22 cellular contexts compared by ENCODE assay signal in the genomic region with DNA sequence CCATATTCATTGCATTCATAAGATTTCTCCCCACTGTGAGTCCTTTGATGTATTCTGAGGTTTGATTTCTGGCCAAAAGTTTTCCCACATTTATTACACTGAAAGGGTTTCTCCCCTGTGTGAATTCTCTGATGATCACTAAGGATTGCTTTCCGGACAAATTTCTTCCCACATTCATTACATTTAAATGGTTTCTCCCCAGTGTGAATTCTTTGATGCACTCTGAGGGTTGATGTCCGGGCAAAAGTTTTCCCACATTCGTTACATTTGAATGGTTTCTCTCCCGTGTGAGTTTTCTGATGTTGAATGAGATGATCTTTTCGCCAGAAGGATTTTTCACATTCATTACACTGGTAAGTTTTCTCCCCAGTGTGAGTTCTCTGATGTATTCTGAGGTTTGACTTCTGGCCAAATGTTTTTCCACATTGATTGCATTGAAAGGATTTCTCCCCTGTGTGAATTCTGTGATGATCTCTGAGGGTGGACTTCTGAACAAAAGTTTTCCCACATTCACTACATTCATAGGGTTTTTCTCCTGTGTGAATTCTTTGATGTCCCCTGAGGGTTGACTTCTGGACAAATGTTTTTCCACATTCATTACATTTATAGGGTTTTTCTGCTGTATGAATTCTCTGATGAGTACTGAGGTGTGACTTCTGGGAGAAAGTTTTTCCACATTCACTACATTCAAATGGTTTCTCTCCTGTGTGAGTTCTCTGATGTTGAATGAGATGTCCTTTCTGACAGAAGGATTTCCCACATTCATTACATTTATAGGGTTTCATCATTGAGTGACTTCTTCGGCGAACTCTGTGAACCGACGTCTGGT. TPM values are rescaled to one million over a fixed set of nuclear protein-coding genes. Genes with fewer than 3 reads are reported as not detected.
DNase-seq lines count a peak whose midpoint lies in the region; ATAC-seq, FAIRE-seq and TF ChIP-seq lines count a peak whose summit lies in the region.
"Had no signal": no experiment of that assay in that cellular context is flagged by ENCODE, and none has a peak within 500 bp of the region (broad histone marks: within the 10 kb centered on the region; RNA-seq: fewer than 3 reads in every experiment).

No MANE protein-coding gene starts in this region.

- TSS peak; percentile 33 for BruUV-seq in GM12878 (replicated peaks; lab: Mats Ljungman, UMichigan)

- H3K4me3 ChIP-seq in right cardiac atrium (ENCODE audit: low read length) (peak overlapping the region; percentile 47), GM12878 (no peak overlapping the region), hepatocyte (peak overlapping the region; percentile 8), uterus (no peak overlapping the region), aorta (ENCODE audit: low read length in 2 of 2) (no peak overlapping the region)
- H3K4me3 ChIP-seq: SJSA1, upper lobe of right lung had no signal

- DNase-seq in right cardiac atrium (no peak), Right ventricle myocardium superior (no peak), GM12878 (ENCODE audit: low read depth, low spot score) (no peak), hepatocyte (ENCODE audit: low spot score) (no peak), uterus (no peak), aorta (no peak), GM19240 (ENCODE audit: insufficient read length, low spot score) (no peak), activated T-cell treated with anti-CD3 and anti-CD28 coated beads for 4 hours (no peak)
- DNase-seq: activated CD4-positive, CD25-positive, alpha-beta regulatory T cell treated with anti-CD3 and anti-CD28 coated beads, Interleukin-2, amount 50 U/mL, for 72 hours; activated gamma-delta T cell treated with Interleukin-2 at 50 U/mL for 16 hours; CD8-positive, alpha-beta memory T cell; foreskin fibroblast; GOT3; Kasumi-1; naive thymus-derived CD4-positive, alpha-beta T cell; NCI-H1417; NCI-H345; stimulated activated naive CD8-positive, alpha-beta T cell treated with anti-CD3 and anti-CD28 coated beads, Interleukin-15, Interleukin-2, amounts not matched to agents 100 U/mL and 50 U/mL, for 24 hours; upper lobe of right lung had no signal

- H3K79me2 ChIP-seq in GM12878 (ENCODE audit: control insufficient read depth, insufficient read depth, low read length) (no peaks in the 10 kb centered on the region), hepatocyte (no peaks in the 10 kb centered on the region)

- no peak overlapping the region for H3K9ac ChIP-seq in GM12878 (ENCODE audit: control insufficient read depth, insufficient read depth, low read length)

- H3K9me3 ChIP-seq in right cardiac atrium (ENCODE audit: control insufficient read depth, low read length) (peaks cover 25% of the 10 kb centered on the region), GM12878 (replicated peaks; ENCODE audit: control insufficient read depth, insufficient read depth, low read length) (peaks cover 52% of the 10 kb centered on the region), hepatocyte (ENCODE audit: low read depth) (peaks cover 86% of the 10 kb centered on the region), uterus (peaks cover 3 to 99% of the 10 kb centered on the region in 2 donors), aorta (ENCODE audit: control insufficient read depth, low read length) (peaks cover 23% of the 10 kb centered on the region)

- in situ Hi-C loops in GM12878 (cut with MboI) = no loop called here

- H4K20me1 ChIP-seq in GM12878 (ENCODE audit: control insufficient read depth, insufficient read depth) = no peaks in the 10 kb centered on the region
- H4K20me1 ChIP-seq in hepatocyte (ENCODE audit: insufficient read depth, poor library complexity, severe bottlenecking) = no peaks in the 10 kb centered on the region

- TF ChIP-seq RAD21 in GM12878 (IDR thresholded peaks at IDR 0.05; ENCODE audit: insufficient read depth, low read depth, low read length) = no peak

- POLR2A ChIA-PET in GM12878 (lab: Charles Lee) = no interaction called here

- H3K9me2 ChIP-seq in hepatocyte (replicated peaks; ENCODE audit: insufficient read depth) = no peaks in the 10 kb centered on the region

- H3K27ac ChIP-seq in right cardiac atrium (ENCODE audit: low read length) = no peak overlapping the region
- no peak overlapping the region for H3K27ac ChIP-seq in GM12878 (ENCODE audit: control insufficient read depth, insufficient read depth)
- no peak overlapping the region for H3K27ac ChIP-seq in hepatocyte
- H3K27ac ChIP-seq in uterus = no peak overlapping the region
- H3K27ac ChIP-seq in aorta (ENCODE audit: low read depth in 1 of 2, low read length in 2 of 2) = no peak overlapping the region
- H3K27ac ChIP-seq: SJSA1, upper lobe of right lung had no signal

- ATAC-seq in right cardiac atrium = no peak
- no peak for ATAC-seq in Right ventricle myocardium superior (ENCODE audit: poor library complexity)
- ATAC-seq in GM12878 = no peak
- no peak for ATAC-seq in aorta (ENCODE audit: low FRiP score)
- ATAC-seq: naive thymus-derived CD4-positive, alpha-beta T cell; stimulated activated naive CD8-positive, alpha-beta T cell treated with anti-CD3 and anti-CD28 coated beads, Interleukin-15, Interleukin-2, amounts not matched to agents 100 U/mL and 50 U/mL, for 24 hours; upper lobe of right lung had no signal

- WGBS in right cardiac atrium = 98% methylated on average over 9 of the region's 9 CpGs
- 97% methylated on average over 9 of the region's 9 CpGs for WGBS in GM12878 (ENCODE audit: insufficient coverage, insufficient replicate concordance, low lambda C conversion rate, missing lambda C conversion rate)
- 96% methylated on average over 9 of the region's 9 CpGs for WGBS in hepatocyte (ENCODE audit: low lambda C conversion rate, missing lambda C conversion rate)
- 97 to 98% methylated on average over 9 of the region's 9 CpGs for WGBS in aorta, 2 donors

- RAD21 ChIA-PET in GM12878 (lab: Charles Lee; ENCODE audit: unreplicated experiment) = no interaction called here

- CTCF ChIA-PET in GM12878 (lab: Yijun Ruan, JAX) = no interaction called here

- no peak overlapping the region for H2AFZ ChIP-seq in GM12878 (ENCODE audit: control insufficient read depth, low read depth, low read length)
- H2AFZ ChIP-seq in hepatocyte = no peak overlapping the region

- no peaks in the 10 kb centered on the region for H3K27me3 ChIP-seq in right cardiac atrium (ENCODE audit: control insufficient read depth, insufficient read depth)
- no peaks in the 10 kb centered on the region for H3K27me3 ChIP-seq in GM12878 (replicated peaks in 1 of 2; ENCODE audit: control insufficient read depth in 2 of 2, insufficient read depth in 2 of 2, low read length in 1 of 2)
- H3K27me3 ChIP-seq in hepatocyte = no peaks in the 10 kb centered on the region
- no peaks in the 10 kb centered on the region for H3K27me3 ChIP-seq in uterus
- no peaks in the 10 kb centered on the region for H3K27me3 ChIP-seq in aorta (ENCODE audit: control insufficient read depth in 1 of 2, insufficient read depth in 2 of 2, low read length in 1 of 2)
- H3K27me3 ChIP-seq: SJSA1, upper lobe of right lung had no signal

- intact Hi-C loops in right cardiac atrium (cut with DNase I) (loop anchor here in 2 of 4 donors (10.0 kb wide), 1 partner anchor 56 kb away; no protein-coding TSS in a partner anchor), Right ventricle myocardium superior (cut with DNase I) (no loop called here), GM12878 (cut with micrococcal nuclease; ENCODE audit: unreplicated experiment) (no loop called here), uterus (cut with DNase I; ENCODE audit: low total_unique reads) (no loop called here), aorta (cut with DNase I) (loop anchor here in 1 of 2 donors (10.0 kb wide), 1 partner anchor 66 kb away; no protein-coding TSS in a partner anchor)

- H3K4me2 ChIP-seq in GM12878 (ENCODE audit: control insufficient read depth, insufficient read depth) (no peak overlapping the region), hepatocyte (no peak overlapping the region)

- SMC1A ChIA-PET in GM12878 (lab: Charles Lee; ENCODE audit: uncharacterized antibody, unreplicated experiment) = no interaction called here

- H3K36me3 ChIP-seq in GM12878 (ENCODE audit: control insufficient read depth in 2 of 2, insufficient read depth in 2 of 2, low read length in 1 of 2) = peaks cover 1 to 27% of the 10 kb centered on the region in 2 experiments
- peaks cover 54% of the 10 kb centered on the region for H3K36me3 ChIP-seq in hepatocyte (replicated peaks; ENCODE audit: insufficient read depth, low read depth)
- H3K36me3 ChIP-seq in uterus = peaks cover 2 to 8% of the 10 kb centered on the region in 2 donors
- peaks cover 14 to 24% of the 10 kb centered on the region in 2 donors for H3K36me3 ChIP-seq in aorta (ENCODE audit: control insufficient read depth in 1 of 2, insufficient read depth in 2 of 2, low read length in 1 of 2)

- FAIRE-seq in GM12878 (lab: Jason Lieb, UNC) = no peak
- FAIRE-seq: G401.6, GM12891 had no signal

- TF ChIP-seq CTCF in GM12878 (IDR thresholded peaks at IDR 0.05 in 2 of 3, conservative IDR thresholded peaks at IDR 0.05 in 1 of 3; ENCODE audit: control insufficient read depth in 2 of 3, extremely low read depth in 1 of 3, insufficient read depth in 1 of 3, low read depth in 3 of 3, low read length in 3 of 3) (no peak), hepatocyte (IDR thresholded peaks at IDR 0.05; ENCODE audit: poor library complexity) (no peak), uterus (IDR thresholded peaks at IDR 0.05) (no peak)

- H3K4me1 ChIP-seq in right cardiac atrium (ENCODE audit: control insufficient read depth, insufficient read depth, low read length) (no peaks in the 10 kb centered on the region), GM12878 (ENCODE audit: control insufficient read depth, insufficient read depth, low read length) (no peaks in the 10 kb centered on the region), hepatocyte (ENCODE audit: insufficient read depth) (no peaks in the 10 kb centered on the region), uterus (no peaks in the 10 kb centered on the region), aorta (ENCODE audit: control insufficient read depth in 1 of 2, insufficient read depth in 2 of 2, low read length in 2 of 2) (no peaks in the 10 kb centered on the region)
- H3K4me1 ChIP-seq: SJSA1, upper lobe of right lung had no signal

- no peak for TF ChIP-seq POLR2A in GM12878 (IDR thresholded peaks at IDR 0.05; ENCODE audit: low read depth, low read length)
- no peak for TF ChIP-seq POLR2A in uterus (IDR thresholded peaks at IDR 0.05)

- TF ChIP-seq EP300 in GM12878 (IDR thresholded peaks at IDR 0.05; ENCODE audit: borderline replicate concordance in 1 of 2, control insufficient read depth in 1 of 2, low read depth in 2 of 2, low read length in 2 of 2) = no peak

RNA-seq across cellular contexts. Expression of a gene that starts 18.8 kb away (rescaled TPM):
- total RNA-seq in right cardiac atrium = 10 to 100 TPM in 3 of 4 donors, 1 to 10 TPM in 1; 9.5 to 11.6 (median 10.1) TPM
- 3.2 TPM for polyA plus RNA-seq in right cardiac atrium
- total RNA-seq in Right ventricle myocardium superior = 7.4 TPM
- total RNA-seq in GM12878 (2013; cell fraction: nucleolus; rRNA removed) = 55.2 and 57.6 TPM in 2 replicates
- total RNA-seq in GM12878 (2014; rRNA removed) = 11.8 and 12.2 TPM in 2 replicates
- total RNA-seq in GM12878 (2014; rRNA removed; fragmentation: Illumina TruSeq; extraction: Trizol) = 11.8 and 12.7 TPM in 2 replicates
- 6.9 and 7.2 TPM in 2 replicates for total RNA-seq in GM12878 (2021)
- 3.8 TPM for polyA plus RNA-seq in GM12878 (2011; ENCODE audit: low read depth)
- 11.3 and 12.3 TPM in 2 replicates for polyA plus RNA-seq in GM12878 (2011; rRNA removed)
- 5.4 and 6.0 TPM in 2 replicates for polyA plus RNA-seq in GM12878 (2011; cell fraction: cytosol; rRNA removed)
- polyA plus RNA-seq in GM12878 (2011; cell fraction: nucleus; rRNA removed) = 14.7 and 18.9 TPM in 2 replicates
- 4.4 and 4.5 TPM in 2 replicates for polyA plus RNA-seq in GM12878 (2012)
- polyA plus RNA-seq in GM12878 (2014; fragmentation: Illumina TruSeq; extraction: Trizol) = 9.4 and 10.7 TPM in 2 replicates
- 1 to 10 TPM; 2.8 to 3.3 TPM for polyA plus RNA-seq in GM12878 (2014; fragmentation: Nextera tagmentation; extraction: Ambion mirVana)
- polyA plus RNA-seq in GM12878 (2014; rRNA removed) = 7.3 and 7.5 TPM in 2 replicates
- 1 to 10 TPM; 3.9 to 4.0 TPM for polyA plus RNA-seq in GM12878 (2016; fragmentation: Nextera tagmentation; extraction: Ambion mirVana)
- polyA minus RNA-seq in GM12878 (2011; rRNA and poly(A)+ RNA removed) = 19.5 and 20.2 TPM in 2 replicates
- polyA minus RNA-seq in GM12878 (2011; cell fraction: cytosol; rRNA and poly(A)+ RNA removed) = 3.2 and 3.5 TPM in 2 replicates
- polyA minus RNA-seq in GM12878 (2011; cell fraction: nucleus; rRNA and poly(A)+ RNA removed) = 18.0 and 20.4 TPM in 2 replicates
- total RNA-seq in hepatocyte = 9.9 and 11.9 TPM in 2 replicates
- polyA plus RNA-seq in hepatocyte = 2.2 and 3.5 TPM in 2 replicates
- total RNA-seq in uterus = 10 to 100 TPM in 3 of 4 donors, 1 to 10 TPM in 1; 5.0 to 45.8 (median 20.3) TPM
- 10 to 100 TPM; 10.6 to 15.8 TPM for total RNA-seq in aorta
- polyA plus RNA-seq in aorta = 1 to 10 TPM; 3.5 to 4.1 TPM

Comparison
In these comparisons a context has a peak if more than half of its experiments do, and no peak if none do; other contexts are left out.
1. H3K4me3 ChIP-seq: peak in right cardiac atrium (single experiment) and hepatocyte (single experiment); none in GM12878 (single experiment), uterus (0 of 2) and aorta (0 of 2).